In genomic region chr1:91783423-91784162, GRCh38 we compare ENCODE assay signal across 11 cellular contexts.
DNase-seq lines count a peak whose midpoint lies in the region; ATAC-seq and TF ChIP-seq lines count a peak whose summit lies in the region.
"Had no signal": no experiment of that assay in that cellular context is flagged by ENCODE, and none has a peak within 500 bp of the region (broad histone marks: within the 10 kb centered on the region; RNA-seq: fewer than 3 reads in every experiment).

No MANE protein-coding gene starts in this region.

- H3K36me3 Mint-ChIP-seq in MCF 10A (ENCODE audit: insufficient read depth, unreplicated experiment) (peaks cover 36% of the 10 kb centered on the region), osteocyte (ENCODE audit: unreplicated experiment) (peaks cover 10% of the 10 kb centered on the region)

- DNase-seq in breast epithelium (ENCODE audit: low spot score in 2 of 2) (no peak), MCF 10A (ENCODE audit: unreplicated experiment) (no peak), Right ventricle myocardium superior (no peak), osteocyte (ENCODE audit: extremely low spot score, unreplicated experiment) (no peak), aorta (no peak), kidney tubule cell (ENCODE audit: low spot score) (no peak), NAMALWA (ENCODE audit: low spot score) (no peak), H7 (no peak)
- DNase-seq: body of pancreas, DMS 273 treated with DMSO at 0.1 percent for 48 hours, SIG-M5 had no signal

- TF ChIP-seq POLR2A in breast epithelium (IDR thresholded peaks at IDR 0.05): no peak

- 7 to 9% methylated on average over 7 of the region's 7 CpGs for WGBS in aorta, 2 donors

- POLR2A ChIA-PET in MCF 10A (lab: Yijun Ruan, JAX): interaction anchor here (0.9 to 1.6 kb wide), 2 partner anchors 14 to 31 kb away, joined by 3 to 7 read pairs; no protein-coding TSS in a partner anchor

- CTCF ChIA-PET in MCF 10A (lab: Yijun Ruan, JAX): interaction anchor here (1.1 kb wide), 1 partner anchor 253 kb away, joined by 4 read pairs; no protein-coding TSS in a partner anchor

- H3K9me3 ChIP-seq in breast epithelium (no peaks in the 10 kb centered on the region), aorta (ENCODE audit: control insufficient read depth, low read length) (no peaks in the 10 kb centered on the region)
- H3K9me3 ChIP-seq: body of pancreas had no signal

- peak overlapping the region; percentile 40 to 87 for H3K27ac ChIP-seq in breast epithelium
- H3K27ac ChIP-seq in aorta (ENCODE audit: low read depth in 1 of 2, low read length in 2 of 2): peak overlapping the region; percentile 34 to 77

- H3K4me1 Mint-ChIP-seq in MCF 10A (ENCODE audit: insufficient read depth, unreplicated experiment): peaks cover 14% of the 10 kb centered on the region
- peaks cover 59% of the 10 kb centered on the region for H3K4me1 Mint-ChIP-seq in osteocyte (ENCODE audit: unreplicated experiment)

- no TSS peak for BruUV-seq in MCF 10A (replicated peaks; lab: Mats Ljungman, UMichigan)

- no peaks in the 10 kb centered on the region for H3K27me3 Mint-ChIP-seq in MCF 10A (ENCODE audit: insufficient read depth, unreplicated experiment)
- H3K27me3 Mint-ChIP-seq in osteocyte (ENCODE audit: unreplicated experiment): no peaks in the 10 kb centered on the region

- ATAC-seq in Right ventricle myocardium superior (ENCODE audit: poor library complexity) (peak; percentile 22), aorta (ENCODE audit: low FRiP score) (peak; percentile 21)
- ATAC-seq: body of pancreas had no signal

- no peaks in the 10 kb centered on the region for H3K9me3 Mint-ChIP-seq in MCF 10A (ENCODE audit: unreplicated experiment)
- no peaks in the 10 kb centered on the region for H3K9me3 Mint-ChIP-seq in osteocyte (ENCODE audit: unreplicated experiment)

- no peaks in the 10 kb centered on the region for H3K27me3 ChIP-seq in breast epithelium
- H3K27me3 ChIP-seq in aorta (ENCODE audit: control insufficient read depth in 1 of 2, insufficient read depth in 2 of 2, low read length in 1 of 2): no peaks in the 10 kb centered on the region
- H3K27me3 ChIP-seq in H7 (ENCODE audit: control insufficient read depth, insufficient read depth, low read length): peaks cover 2% of the 10 kb centered on the region; the same call in 1 of the 2 replicates
- H3K27me3 ChIP-seq: body of pancreas had no signal

- H3K4me1 ChIP-seq in breast epithelium (peaks cover 2 to 6% of the 10 kb centered on the region in 2 donors), aorta (ENCODE audit: control insufficient read depth in 1 of 2, insufficient read depth in 2 of 2, low read length in 2 of 2) (peaks cover 3 to 11% of the 10 kb centered on the region in 2 donors)

- H3K4me3 ChIP-seq in breast epithelium (peak overlapping the region in 1 of 3 donors; percentile 21), aorta (ENCODE audit: low read length in 2 of 2) (no peak overlapping the region), H7 (ENCODE audit: insufficient read depth, low read depth, low read length) (no peak overlapping the region)
- H3K4me3 ChIP-seq: body of pancreas had no signal

- TF ChIP-seq CTCF in breast epithelium (IDR thresholded peaks at IDR 0.05) (no peak), MCF 10A (IDR thresholded peaks at IDR 0.05; ENCODE audit: unreplicated experiment) (no peak), osteocyte (IDR thresholded peaks at IDR 0.05) (no peak)

- no peak overlapping the region for H3K4me3 Mint-ChIP-seq in MCF 10A (ENCODE audit: unreplicated experiment)
- H3K4me3 Mint-ChIP-seq in osteocyte (ENCODE audit: unreplicated experiment): no peak overlapping the region

- no peaks in the 10 kb centered on the region for H3K36me3 ChIP-seq in breast epithelium
- no peaks in the 10 kb centered on the region for H3K36me3 ChIP-seq in aorta (ENCODE audit: control insufficient read depth in 1 of 2, insufficient read depth in 2 of 2, low read length in 1 of 2)
- no peaks in the 10 kb centered on the region for H3K36me3 ChIP-seq in H7 (replicated peaks; ENCODE audit: control insufficient read depth, insufficient read depth, low read length)

- H3K27ac Mint-ChIP-seq in MCF 10A (ENCODE audit: low read depth, unreplicated experiment) (no peak overlapping the region), osteocyte (ENCODE audit: unreplicated experiment) (peak overlapping the region; percentile 94)

- intact Hi-C loops in breast epithelium (cut with DNase I; ENCODE audit: low total_unique reads) (no loop called here), MCF 10A (cut with micrococcal nuclease) (no loop called here), Right ventricle myocardium superior (cut with DNase I) (no loop called here), aorta (cut with DNase I) (loop anchor here in 1 of 2 donors (5.0 kb wide), 2 partner anchors 64 to 91 kb away; no protein-coding TSS in a partner anchor)
